Comparison of ENCODE assay signal across 15 cellular contexts in genomic region chr7:157553256-157553655, GRCh38.
DNase-seq lines count a peak whose midpoint lies in the region; TF ChIP-seq lines count a peak whose summit lies in the region.
"Had no signal": no experiment of that assay in that cellular context is flagged by ENCODE, and none has a peak within 500 bp of the region (broad histone marks: within the 10 kb centered on the region; RNA-seq: fewer than 3 reads in every experiment).

No MANE protein-coding gene starts in this region.

- peaks cover 19% of the 10 kb centered on the region for H3K9me3 Mint-ChIP-seq in endothelial cell (ENCODE audit: unreplicated experiment)
- H3K9me3 Mint-ChIP-seq in mesothelial cell of epicardium, result no peaks in the 10 kb centered on the region
- H3K9me3 Mint-ChIP-seq: CD14-positive monocyte had no signal

- no peaks in the 10 kb centered on the region for H3K79me2 ChIP-seq in osteoblast (ENCODE audit: insufficient read depth, low read length)

- no peak for TF ChIP-seq CTCF in endothelial cell (IDR thresholded peaks at IDR 0.05; ENCODE audit: unreplicated experiment)
- TF ChIP-seq CTCF in osteoblast (IDR thresholded peaks at IDR 0.05; ENCODE audit: extremely low read depth, low read depth, low read length), result no peak
- no peak for TF ChIP-seq CTCF in mesothelial cell of epicardium (IDR thresholded peaks at IDR 0.05; ENCODE audit: unreplicated experiment)

- H3K36me3 Mint-ChIP-seq in endothelial cell (ENCODE audit: low read depth, unreplicated experiment), result peaks cover 22% of the 10 kb centered on the region
- H3K36me3 Mint-ChIP-seq in mesothelial cell of epicardium, result no peaks in the 10 kb centered on the region
- H3K36me3 Mint-ChIP-seq: CD14-positive monocyte had no signal

- H3K27ac Mint-ChIP-seq in endothelial cell (ENCODE audit: unreplicated experiment), result peak overlapping the region; percentile 33
- H3K27ac Mint-ChIP-seq in mesothelial cell of epicardium, result no peak overlapping the region
- H3K27ac Mint-ChIP-seq: CD14-positive monocyte had no signal

- no peak overlapping the region for H3K27ac ChIP-seq in BLaER1
- no peak overlapping the region for H3K27ac ChIP-seq in BLaER1 treated with 17β-estradiol and CSF1 and Interleukin-3, amounts not matched to agents 10 nM and 100 nM
- no peak overlapping the region for H3K27ac ChIP-seq in osteoblast (ENCODE audit: low read depth, low read length)

- H2AFZ ChIP-seq in osteoblast (ENCODE audit: low read length), result no peak overlapping the region

- H4K20me1 ChIP-seq in BLaER1 (no peaks in the 10 kb centered on the region), osteoblast (ENCODE audit: insufficient read depth, low read length) (no peaks in the 10 kb centered on the region)
- peaks cover 0 to 6% (median 0%) of the 10 kb centered on the region in 11 experiments; a peak in 4 of 22 replicates for H4K20me1 ChIP-seq in BLaER1 treated with 17β-estradiol and CSF1 and Interleukin-3, amounts not matched to agents 10 nM and 100 nM

- H3K4me3 Mint-ChIP-seq in endothelial cell (ENCODE audit: unreplicated experiment) (no peak overlapping the region), mesothelial cell of epicardium (no peak overlapping the region)
- H3K4me3 Mint-ChIP-seq: CD14-positive monocyte had no signal

- DNase-seq in endothelial cell (ENCODE audit: low spot score) (no peak), osteoblast (ENCODE audit: insufficient read length, low spot score, missing footprints) (peak; percentile 10), hippocampal formation (lab: John Stamatoyannopoulos, UW) (no peak), mesothelial cell of epicardium (ENCODE audit: low spot score in 2 of 2, unreplicated experiment in 2 of 2) (no peak)
- no peak for DNase-seq in activated CD4-positive, CD25-positive, alpha-beta regulatory T cell treated with anti-CD3 and anti-CD28 coated beads, Interleukin-2, amount 50 U/mL, for 72 hours
- DNase-seq: ACHN; NCI-H1105 treated with DMSO at 0.1 percent for 48 hours; NCI-H1694; NK-92 treated with Interleukin-12 subunit alpha and Interleukin-12 subunit beta, amount 100 ng/mL, for 24 hours; OCI-M1; SHP77 treated with DMSO at 0.1 percent for 48 hours had no signal

- H3K4me2 ChIP-seq in BLaER1 (peak overlapping the region; percentile 16; the same call in 1 of the 2 replicates), osteoblast (ENCODE audit: insufficient read depth, low read length) (no peak overlapping the region)
- peak overlapping the region in 7 of 11 experiments; percentile 5 to 45 (median 20); a peak in 7 of 22 replicates for H3K4me2 ChIP-seq in BLaER1 treated with 17β-estradiol and CSF1 and Interleukin-3, amounts not matched to agents 10 nM and 100 nM

- H3K9me3 ChIP-seq in BLaER1 (no peaks in the 10 kb centered on the region), osteoblast (ENCODE audit: low read depth, low read length) (peaks cover 6% of the 10 kb centered on the region)
- no peaks in the 10 kb centered on the region for H3K9me3 ChIP-seq in BLaER1 treated with 17β-estradiol and CSF1 and Interleukin-3, amounts not matched to agents 10 nM and 100 nM (replicated peaks in 1 of 11)

- H3K36me3 ChIP-seq in BLaER1 (no peaks in the 10 kb centered on the region), osteoblast (ENCODE audit: insufficient read depth, low read length) (no peaks in the 10 kb centered on the region)
- no peaks in the 10 kb centered on the region for H3K36me3 ChIP-seq in BLaER1 treated with 17β-estradiol and CSF1 and Interleukin-3, amounts not matched to agents 10 nM and 100 nM

- peaks cover 14% of the 10 kb centered on the region for H3K27me3 Mint-ChIP-seq in endothelial cell (ENCODE audit: unreplicated experiment)
- peaks cover 11% of the 10 kb centered on the region for H3K27me3 Mint-ChIP-seq in mesothelial cell of epicardium (ENCODE audit: low read depth)

- H3K9ac ChIP-seq in BLaER1, result peak overlapping the region; percentile 6; the same call in 1 of the 2 replicates
- no peak overlapping the region for H3K9ac ChIP-seq in BLaER1 treated with 17β-estradiol and CSF1 and Interleukin-3, amounts not matched to agents 10 nM and 100 nM

- H3K4me3 ChIP-seq in BLaER1, result no peak overlapping the region
- no peak overlapping the region for H3K4me3 ChIP-seq in BLaER1 treated with 17β-estradiol and CSF1 and Interleukin-3, amounts not matched to agents 10 nM and 100 nM
- H3K4me3 ChIP-seq in osteoblast (ENCODE audit: insufficient read depth, low read length), result no peak overlapping the region
- H3K4me3 ChIP-seq: K562 had no signal

- no peaks in the 10 kb centered on the region for H3K4me1 Mint-ChIP-seq in endothelial cell (ENCODE audit: unreplicated experiment)
- H3K4me1 Mint-ChIP-seq in mesothelial cell of epicardium, result no peaks in the 10 kb centered on the region
- H3K4me1 Mint-ChIP-seq: CD14-positive monocyte had no signal

- peaks cover 13% of the 10 kb centered on the region for H3K4me1 ChIP-seq in BLaER1
- peaks cover 7 to 20% (median 13%) of the 10 kb centered on the region in 10 experiments; a peak in 17 of 20 replicates for H3K4me1 ChIP-seq in BLaER1 treated with 17β-estradiol and CSF1 and Interleukin-3, amounts not matched to agents 10 nM and 100 nM
- no peaks in the 10 kb centered on the region for H3K4me1 ChIP-seq in osteoblast (ENCODE audit: insufficient read depth, low read length)

- H3K27me3 ChIP-seq in BLaER1, result no peaks in the 10 kb centered on the region
- H3K27me3 ChIP-seq in BLaER1 treated with 17β-estradiol and CSF1 and Interleukin-3, amounts not matched to agents 10 nM and 100 nM, result peaks cover 0 to 10% (median 0%) of the 10 kb centered on the region in 11 experiments; a peak in 3 of 22 replicates
- no peaks in the 10 kb centered on the region for H3K27me3 ChIP-seq in osteoblast (ENCODE audit: insufficient read depth, low read length)
